ENCODE assay signal across 13 cellular contexts in the genomic region with DNA sequence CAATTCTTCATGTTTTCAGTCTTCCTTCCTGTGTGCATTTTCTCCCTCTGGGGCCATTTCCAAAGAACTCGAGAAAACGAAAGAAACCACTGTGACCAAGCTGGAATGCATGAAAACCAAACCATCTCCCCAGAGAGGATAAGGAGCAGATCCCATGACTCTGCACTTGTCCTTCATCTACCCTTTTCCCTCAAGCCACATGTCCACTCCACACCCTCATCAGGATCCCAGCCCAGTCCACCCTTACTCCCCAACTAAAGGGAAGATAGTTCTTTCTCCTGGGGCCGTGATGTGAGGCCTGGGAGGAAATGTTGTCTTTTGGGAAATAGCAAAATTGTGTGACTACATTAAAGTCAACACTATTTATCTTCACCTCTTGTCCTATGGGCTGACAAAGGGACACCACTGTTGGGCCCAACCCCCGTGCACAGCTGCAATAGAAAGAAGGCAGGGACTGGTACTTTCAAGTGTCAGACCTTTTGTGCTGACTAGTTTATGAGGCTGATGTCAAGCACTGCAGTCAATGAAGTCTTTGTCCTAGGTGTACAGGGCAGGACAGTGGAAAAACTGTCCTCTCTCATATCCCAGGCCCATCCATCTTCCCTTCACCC.
A peak's percentile ranks its signal among the peaks of the same experiment; 100 is the strongest.
DNase-seq lines count a peak whose midpoint lies in the region; ATAC-seq, FAIRE-seq and TF ChIP-seq lines count a peak whose summit lies in the region.
"Had no signal": no experiment of that assay in that cellular context is flagged by ENCODE, and none has a peak within 500 bp of the region (broad histone marks: within the 10 kb centered on the region; RNA-seq: fewer than 3 reads in every experiment).

No MANE protein-coding gene starts in this region.

- peak overlapping the region; percentile 11; the same call in 1 of the 2 replicates for H2AFZ ChIP-seq in GM12878 (ENCODE audit: control insufficient read depth, low read depth, low read length)

- 32% methylated on average over 4 of the region's 4 CpGs for WGBS in GM12878 (ENCODE audit: insufficient coverage, insufficient replicate concordance, low lambda C conversion rate, missing lambda C conversion rate)

- TF ChIP-seq EP300 in GM12878 (IDR thresholded peaks at IDR 0.05; ENCODE audit: borderline replicate concordance in 1 of 2, control insufficient read depth in 1 of 2, low read depth in 2 of 2, low read length in 2 of 2): no peak

- intact Hi-C loops in GM12878 (cut with micrococcal nuclease; ENCODE audit: unreplicated experiment) (no loop called here), uterus (cut with DNase I; ENCODE audit: low total_unique reads) (no loop called here)

- TF ChIP-seq CTCF in GM12878 (IDR thresholded peaks at IDR 0.05 in 2 of 3, conservative IDR thresholded peaks at IDR 0.05 in 1 of 3; ENCODE audit: control insufficient read depth in 2 of 3, extremely low read depth in 1 of 3, insufficient read depth in 1 of 3, low read depth in 3 of 3, low read length in 3 of 3) (no peak), uterus (IDR thresholded peaks at IDR 0.05) (no peak), GM13977 (IDR thresholded peaks at IDR 0.05; ENCODE audit: extremely low read depth, insufficient read depth, missing control alignments) (no peak)

- in situ Hi-C loops in GM12878 (cut with MboI): no loop called here
- in situ Hi-C loops in GM13977 (cut with MboI; ENCODE audit: low pct_unique_long_range_greater_than_20kb, low sequenced_read_pairs, unreplicated experiment): no loop called here

- H3K36me3 ChIP-seq in GM12878 (ENCODE audit: control insufficient read depth in 2 of 2, insufficient read depth in 2 of 2, low read length in 1 of 2): no peaks in the 10 kb centered on the region
- H3K36me3 ChIP-seq in uterus: no peaks in the 10 kb centered on the region
- H3K36me3 ChIP-seq: thyroid gland had no signal

- TF ChIP-seq RAD21 in GM12878 (IDR thresholded peaks at IDR 0.05; ENCODE audit: insufficient read depth, low read depth, low read length): no peak

- no peak for FAIRE-seq in GM12878 (lab: Jason Lieb, UNC)

- CTCF ChIA-PET in activated naive CD4-positive, alpha-beta T cell treated with anti-CD3 and anti-CD28 coated beads, Interleukin-2, amount 10 ng/mL, durations not matched to agents 7 days and 5 days (lab: Charles Lee): interaction anchor here (1.2 kb wide), 1 partner anchor 37 kb away, joined by 4 read pairs; no protein-coding TSS in a partner anchor
- CTCF ChIA-PET in GM12878 (lab: Yijun Ruan, JAX): no interaction called here

- ATAC-seq in GM12878 (peak; percentile 12; the same call in 2 of the 3 replicates), GM19351 (IDR thresholded peaks at IDR 0.05; ENCODE audit: unreplicated experiment) (no peak)
- no peak for ATAC-seq in stimulated activated effector memory CD8-positive, alpha-beta T cell treated with anti-CD3 and anti-CD28 coated beads, Interleukin-12 subunit alpha, Interleukin-12 subunit beta, amount 100 ng/mL, for 72 hours

- H3K4me1 Mint-ChIP-seq in activated naive CD4-positive, alpha-beta T cell treated with anti-CD3 and anti-CD28 coated beads, Interleukin-2, amount 10 ng/mL, durations not matched to agents 7 days and 5 days: peaks cover 49% of the 10 kb centered on the region
- peaks cover 8% of the 10 kb centered on the region for H3K4me1 Mint-ChIP-seq in stimulated activated effector memory CD8-positive, alpha-beta T cell treated with anti-CD3 and anti-CD28 coated beads, Interleukin-12 subunit alpha, Interleukin-12 subunit beta, amount 100 ng/mL, for 72 hours

- H4K20me1 ChIP-seq in GM12878 (ENCODE audit: control insufficient read depth, insufficient read depth): no peaks in the 10 kb centered on the region

- H3K4me3 ChIP-seq in GM12878: no peak overlapping the region
- H3K4me3 ChIP-seq in uterus: no peak overlapping the region
- H3K4me3 ChIP-seq: thyroid gland had no signal

- H3K9ac ChIP-seq in GM12878 (ENCODE audit: control insufficient read depth, insufficient read depth, low read length): no peak overlapping the region

- POLR2A ChIA-PET in GM12878 (lab: Charles Lee): interaction anchor here (1.0 kb wide), 1 partner anchor 18 kb away, joined by 4 read pairs; no protein-coding TSS in a partner anchor

- TF ChIP-seq POLR2A in GM12878 (IDR thresholded peaks at IDR 0.05; ENCODE audit: low read depth, low read length) (no peak), uterus (IDR thresholded peaks at IDR 0.05) (no peak)

- no TSS peak for BruUV-seq in GM12878 (replicated peaks; lab: Mats Ljungman, UMichigan)

- H3K27ac ChIP-seq in GM12878 (ENCODE audit: control insufficient read depth, insufficient read depth) (no peak overlapping the region), uterus (peak overlapping the region; percentile 26 to 57)

- SMC1A ChIA-PET in GM12878 (lab: Charles Lee; ENCODE audit: uncharacterized antibody, unreplicated experiment): interaction anchor here (1.1 to 1.5 kb wide), 3 partner anchors 10 to 210 kb away, joined by 3 to 4 read pairs (median 3); no protein-coding TSS in a partner anchor

- peaks cover 6% of the 10 kb centered on the region for H3K36me3 Mint-ChIP-seq in activated naive CD4-positive, alpha-beta T cell treated with anti-CD3 and anti-CD28 coated beads, Interleukin-2, amount 10 ng/mL, durations not matched to agents 7 days and 5 days
- no peaks in the 10 kb centered on the region for H3K36me3 Mint-ChIP-seq in stimulated activated effector memory CD8-positive, alpha-beta T cell treated with anti-CD3 and anti-CD28 coated beads, Interleukin-12 subunit alpha, Interleukin-12 subunit beta, amount 100 ng/mL, for 72 hours
- H3K36me3 Mint-ChIP-seq: naive B cell had no signal

- no peaks in the 10 kb centered on the region for H3K9me3 ChIP-seq in GM12878 (replicated peaks; ENCODE audit: control insufficient read depth, insufficient read depth, low read length)
- no peaks in the 10 kb centered on the region for H3K9me3 ChIP-seq in uterus
- H3K9me3 ChIP-seq: thyroid gland had no signal

- no peak overlapping the region for H3K4me3 Mint-ChIP-seq in activated naive CD4-positive, alpha-beta T cell treated with anti-CD3 and anti-CD28 coated beads, Interleukin-2, amount 10 ng/mL, durations not matched to agents 7 days and 5 days
- no peak overlapping the region for H3K4me3 Mint-ChIP-seq in stimulated activated effector memory CD8-positive, alpha-beta T cell treated with anti-CD3 and anti-CD28 coated beads, Interleukin-12 subunit alpha, Interleukin-12 subunit beta, amount 100 ng/mL, for 72 hours
- H3K4me3 Mint-ChIP-seq: naive B cell had no signal

- H3K27ac Mint-ChIP-seq in activated naive CD4-positive, alpha-beta T cell treated with anti-CD3 and anti-CD28 coated beads, Interleukin-2, amount 10 ng/mL, durations not matched to agents 7 days and 5 days: peak overlapping the region; percentile 28
- H3K27ac Mint-ChIP-seq in stimulated activated effector memory CD8-positive, alpha-beta T cell treated with anti-CD3 and anti-CD28 coated beads, Interleukin-12 subunit alpha, Interleukin-12 subunit beta, amount 100 ng/mL, for 72 hours: no peak overlapping the region
- H3K27ac Mint-ChIP-seq: naive B cell had no signal

- peaks cover 12% of the 10 kb centered on the region; the same call in 1 of the 2 replicates for H3K4me1 ChIP-seq in GM12878 (ENCODE audit: control insufficient read depth, insufficient read depth, low read length)
- no peaks in the 10 kb centered on the region for H3K4me1 ChIP-seq in uterus
- H3K4me1 ChIP-seq: thyroid gland had no signal

- H3K79me2 ChIP-seq in GM12878 (ENCODE audit: control insufficient read depth, insufficient read depth, low read length): no peaks in the 10 kb centered on the region

- RAD21 ChIA-PET in GM12878 (lab: Charles Lee; ENCODE audit: unreplicated experiment): interaction anchor here (1.1 kb wide), 1 partner anchor 21 kb away, joined by 4 read pairs; no protein-coding TSS in a partner anchor

- H3K27me3 Mint-ChIP-seq in activated naive CD4-positive, alpha-beta T cell treated with anti-CD3 and anti-CD28 coated beads, Interleukin-2, amount 10 ng/mL, durations not matched to agents 7 days and 5 days: peaks cover 7% of the 10 kb centered on the region
- H3K27me3 Mint-ChIP-seq: naive B cell had no signal

- no peaks in the 10 kb centered on the region for H3K9me3 Mint-ChIP-seq in activated naive CD4-positive, alpha-beta T cell treated with anti-CD3 and anti-CD28 coated beads, Interleukin-2, amount 10 ng/mL, durations not matched to agents 7 days and 5 days
- peaks cover 4% of the 10 kb centered on the region for H3K9me3 Mint-ChIP-seq in stimulated activated effector memory CD8-positive, alpha-beta T cell treated with anti-CD3 and anti-CD28 coated beads, Interleukin-12 subunit alpha, Interleukin-12 subunit beta, amount 100 ng/mL, for 72 hours

- H3K27me3 ChIP-seq in GM12878 (replicated peaks in 1 of 2; ENCODE audit: control insufficient read depth in 2 of 2, insufficient read depth in 2 of 2, low read length in 1 of 2) (no peaks in the 10 kb centered on the region), uterus (no peaks in the 10 kb centered on the region)
- H3K27me3 ChIP-seq: thyroid gland had no signal

- no peak for DNase-seq in activated naive CD4-positive, alpha-beta T cell treated with anti-CD3 and anti-CD28 coated beads, Interleukin-2, amount 10 ng/mL, durations not matched to agents 7 days and 5 days
- DNase-seq in activated naive CD4-positive, alpha-beta T cell treated with Interleukin-2 at 50 U/mL for 16 hours: no peak
- no peak for DNase-seq in GM12878 (ENCODE audit: low read depth, low spot score)
- peak; percentile 55 for DNase-seq in iris pigment epithelial cell (ENCODE audit: low read depth)
- DNase-seq in uterus: peak in 1 of 2 donors; percentile 30
- no peak for DNase-seq in stimulated activated effector memory CD8-positive, alpha-beta T cell treated with anti-CD3 and anti-CD28 coated beads, Interleukin-12 subunit alpha, Interleukin-12 subunit beta, amount 100 ng/mL, for 72 hours (ENCODE audit: low spot score in 2 of 2)
- no peak for DNase-seq in GM13977 (ENCODE audit: low spot score)
- DNase-seq: AML-193; naive B cell; NK-92 treated with Interleukin-12 subunit alpha and Interleukin-12 subunit beta, amount 100 ng/mL, for 24 hours; stimulated activated CD4-positive, alpha-beta T cell treated with anti-CD3 and anti-CD28 coated beads, Interleukin-4, amount 100 ng/mL, for 24 hours; thyroid gland had no signal

- H3K4me2 ChIP-seq in GM12878 (ENCODE audit: control insufficient read depth, insufficient read depth): 0 out of 2 replicates have a peak overlapping the region, but pooled peaks have one; percentile 28

TF ChIP-seq in GM12878, 131 proteins besides CTCF, POLR2A, EP300 and RAD21 (continues in another document):
- TF ChIP-seq ZNF217 (IDR thresholded peaks at IDR 0.05): no peak
- 0 out of 4 replicates have a peak, but pooled peaks of 1 of the 2 experiments have one; percentile 22 for TF ChIP-seq IKZF2 (IDR thresholded peaks at IDR 0.05)
